ENCODE assay signal across 14 cellular contexts in the genomic region with DNA sequence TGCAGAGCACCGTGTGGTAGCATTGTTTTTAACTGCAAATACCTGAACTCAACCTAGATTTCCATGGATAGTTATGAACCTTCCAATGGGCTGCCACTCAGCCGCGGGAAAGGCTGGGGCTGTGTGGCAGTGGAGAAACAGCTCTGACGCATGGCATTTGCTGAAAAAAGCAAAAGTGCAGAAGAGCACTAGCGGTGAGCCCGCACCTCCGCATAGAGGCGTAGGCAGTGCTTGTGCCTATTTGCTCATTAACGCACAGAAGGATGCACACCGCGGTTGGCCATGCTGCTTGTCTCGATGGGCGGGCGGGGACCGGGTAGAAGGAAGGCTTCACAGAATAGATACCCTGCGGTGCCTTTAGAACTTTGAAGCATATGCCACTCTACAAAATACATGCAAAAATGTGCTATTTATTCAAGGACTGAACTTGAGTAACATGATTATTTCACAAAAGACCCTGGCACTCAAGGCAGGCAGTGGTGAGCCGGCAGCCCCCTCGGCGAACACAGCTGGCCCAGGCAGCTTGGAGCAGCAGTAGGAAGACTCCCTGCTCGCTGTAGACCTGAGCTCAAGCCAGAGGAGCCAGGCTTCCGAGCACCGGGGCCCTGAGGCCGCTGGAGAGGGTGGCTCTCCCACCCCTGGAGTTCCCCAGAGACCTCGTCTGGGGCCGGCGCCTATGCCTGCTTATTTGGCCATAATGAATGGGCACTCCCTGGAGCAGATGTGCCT.
DNase-seq lines count a peak whose midpoint lies in the region; ATAC-seq and TF ChIP-seq lines count a peak whose summit lies in the region.
"Had no signal": no experiment of that assay in that cellular context is flagged by ENCODE, and none has a peak within 500 bp of the region (broad histone marks: within the 10 kb centered on the region; RNA-seq: fewer than 3 reads in every experiment).

No MANE protein-coding gene starts in this region.

- H3K27ac Mint-ChIP-seq in activated naive CD8-positive, alpha-beta T cell treated with anti-CD3 and anti-CD28 coated beads, Interleukin-2, amount 10 ng/mL, durations not matched to agents 7 days and 5 days, result peak overlapping the region; percentile 66
- no peak overlapping the region for H3K27ac Mint-ChIP-seq in activated naive CD8-positive, alpha-beta T cell treated with anti-CD3 and anti-CD28 coated beads for 36 hours
- peak overlapping the region; percentile 62 for H3K27ac Mint-ChIP-seq in stimulated activated naive B cell treated with anti-CD40 and anti-IgM and Interleukin-4, amounts not matched to agents 10 μg/mL and 1 μg/mL and 100 μg/mL, for 72 hours
- no peak overlapping the region for H3K27ac Mint-ChIP-seq in natural killer cell treated with Interleukin-12 subunit alpha and Interleukin-12 subunit beta and Interleukin-15 and Interleukin-18, amount 100 ng/mL, for 72 hours
- H3K27ac Mint-ChIP-seq: CD8-positive, alpha-beta T cell had no signal

- no peaks in the 10 kb centered on the region for H3K27me3 Mint-ChIP-seq in activated naive CD8-positive, alpha-beta T cell treated with anti-CD3 and anti-CD28 coated beads, Interleukin-2, amount 10 ng/mL, durations not matched to agents 7 days and 5 days
- no peaks in the 10 kb centered on the region for H3K27me3 Mint-ChIP-seq in activated naive CD8-positive, alpha-beta T cell treated with anti-CD3 and anti-CD28 coated beads for 36 hours
- no peaks in the 10 kb centered on the region for H3K27me3 Mint-ChIP-seq in stimulated activated naive B cell treated with anti-CD40 and anti-IgM and Interleukin-4, amounts not matched to agents 10 μg/mL and 1 μg/mL and 100 μg/mL, for 72 hours
- no peaks in the 10 kb centered on the region for H3K27me3 Mint-ChIP-seq in natural killer cell treated with Interleukin-12 subunit alpha and Interleukin-12 subunit beta and Interleukin-15 and Interleukin-18, amount 100 ng/mL, for 72 hours

- CTCF ChIA-PET in RWPE1 (lab: Yijun Ruan, JAX), result interaction anchor here (1.0 kb wide), 1 partner anchor 13 kb away, joined by 3 read pairs; no protein-coding TSS in a partner anchor

- no peak for ATAC-seq in activated naive CD8-positive, alpha-beta T cell treated with anti-CD3 and anti-CD28 coated beads, Interleukin-2, amount 10 ng/mL, durations not matched to agents 7 days and 5 days (ENCODE audit: low read depth)
- ATAC-seq in stimulated activated naive B cell treated with anti-CD40 and anti-IgM and Interleukin-4, amounts not matched to agents 10 μg/mL and 1 μg/mL and 100 μg/mL, for 72 hours (replicated peaks), result no peak
- ATAC-seq in natural killer cell treated with Interleukin-12 subunit alpha and Interleukin-12 subunit beta and Interleukin-15 and Interleukin-18, amount 100 ng/mL, for 72 hours, result no peak

- DNase-seq in activated naive CD8-positive, alpha-beta T cell treated with anti-CD3 and anti-CD28 coated beads, Interleukin-2, amount 10 ng/mL, durations not matched to agents 7 days and 5 days, result no peak
- no peak for DNase-seq in activated naive CD8-positive, alpha-beta T cell treated with anti-CD3 and anti-CD28 coated beads for 36 hours
- DNase-seq in NCI-H1694 (lab: John Stamatoyannopoulos, UW), result peak; percentile 69
- DNase-seq in RWPE1 (ENCODE audit: low spot score), result no peak
- DNase-seq in stimulated activated naive B cell treated with anti-CD40 and anti-IgM and Interleukin-4, amounts not matched to agents 10 μg/mL and 1 μg/mL and 100 μg/mL, for 72 hours, result no peak
- no peak for DNase-seq in natural killer cell treated with Interleukin-12 subunit alpha and Interleukin-12 subunit beta and Interleukin-15 and Interleukin-18, amount 100 ng/mL, for 72 hours (ENCODE audit: low spot score)
- DNase-seq in UCSD-AML1 (lab: John Stamatoyannopoulos, UW; ENCODE audit: unreplicated experiment), result no peak
- no peak for DNase-seq in DMS114 treated with DMSO at 0.1 percent for 48 hours (lab: John Stamatoyannopoulos, UW; ENCODE audit: unreplicated experiment)
- DNase-seq: CD8-positive, alpha-beta T cell; dorsolateral prefrontal cortex; NCI-H1092; NCI-H446 treated with DMSO at 0.1 percent for 48 hours; trophoblast cell had no signal

- no peaks in the 10 kb centered on the region for H3K9me3 Mint-ChIP-seq in activated naive CD8-positive, alpha-beta T cell treated with anti-CD3 and anti-CD28 coated beads, Interleukin-2, amount 10 ng/mL, durations not matched to agents 7 days and 5 days
- no peaks in the 10 kb centered on the region for H3K9me3 Mint-ChIP-seq in activated naive CD8-positive, alpha-beta T cell treated with anti-CD3 and anti-CD28 coated beads for 36 hours
- H3K9me3 Mint-ChIP-seq in stimulated activated naive B cell treated with anti-CD40 and anti-IgM and Interleukin-4, amounts not matched to agents 10 μg/mL and 1 μg/mL and 100 μg/mL, for 72 hours, result no peaks in the 10 kb centered on the region
- no peaks in the 10 kb centered on the region for H3K9me3 Mint-ChIP-seq in natural killer cell treated with Interleukin-12 subunit alpha and Interleukin-12 subunit beta and Interleukin-15 and Interleukin-18, amount 100 ng/mL, for 72 hours
- H3K9me3 Mint-ChIP-seq: CD8-positive, alpha-beta T cell; stimulated activated effector memory CD8-positive, alpha-beta T cell treated with anti-CD3 and anti-CD28 coated beads, Interleukin-12 subunit alpha, Interleukin-12 subunit beta, amount 100 ng/mL, for 72 hours had no signal

- TF ChIP-seq CTCF in RWPE1 (conservative IDR thresholded peaks at IDR 0.05; ENCODE audit: low read depth), result no peak

- POLR2A ChIA-PET in activated naive CD8-positive, alpha-beta T cell treated with anti-CD3 and anti-CD28 coated beads, Interleukin-2, amount 10 ng/mL, durations not matched to agents 7 days and 5 days (lab: Charles Lee), result no interaction called here
- POLR2A ChIA-PET in RWPE1 (lab: Yijun Ruan, JAX; ENCODE audit: low non-redundant PET), result no interaction called here

- peak overlapping the region; percentile 39 for H3K27ac ChIP-seq in RWPE1
- H3K27ac ChIP-seq: dorsolateral prefrontal cortex had no signal

- peaks cover 39% of the 10 kb centered on the region for H3K4me1 Mint-ChIP-seq in activated naive CD8-positive, alpha-beta T cell treated with anti-CD3 and anti-CD28 coated beads, Interleukin-2, amount 10 ng/mL, durations not matched to agents 7 days and 5 days
- peaks cover 7% of the 10 kb centered on the region for H3K4me1 Mint-ChIP-seq in activated naive CD8-positive, alpha-beta T cell treated with anti-CD3 and anti-CD28 coated beads for 36 hours
- peaks cover 28 to 35% of the 10 kb centered on the region in 2 donors for H3K4me1 Mint-ChIP-seq in stimulated activated naive B cell treated with anti-CD40 and anti-IgM and Interleukin-4, amounts not matched to agents 10 μg/mL and 1 μg/mL and 100 μg/mL, for 72 hours
- peaks cover 0 to 7% of the 10 kb centered on the region in 2 donors for H3K4me1 Mint-ChIP-seq in natural killer cell treated with Interleukin-12 subunit alpha and Interleukin-12 subunit beta and Interleukin-15 and Interleukin-18, amount 100 ng/mL, for 72 hours (ENCODE audit: low read depth in 2 of 2)

- H3K36me3 Mint-ChIP-seq in activated naive CD8-positive, alpha-beta T cell treated with anti-CD3 and anti-CD28 coated beads, Interleukin-2, amount 10 ng/mL, durations not matched to agents 7 days and 5 days, result peaks cover 5% of the 10 kb centered on the region
- peaks cover 1% of the 10 kb centered on the region for H3K36me3 Mint-ChIP-seq in activated naive CD8-positive, alpha-beta T cell treated with anti-CD3 and anti-CD28 coated beads for 36 hours
- no peaks in the 10 kb centered on the region for H3K36me3 Mint-ChIP-seq in stimulated activated naive B cell treated with anti-CD40 and anti-IgM and Interleukin-4, amounts not matched to agents 10 μg/mL and 1 μg/mL and 100 μg/mL, for 72 hours
- no peaks in the 10 kb centered on the region for H3K36me3 Mint-ChIP-seq in natural killer cell treated with Interleukin-12 subunit alpha and Interleukin-12 subunit beta and Interleukin-15 and Interleukin-18, amount 100 ng/mL, for 72 hours
- H3K36me3 Mint-ChIP-seq: CD8-positive, alpha-beta T cell; stimulated activated effector memory CD8-positive, alpha-beta T cell treated with anti-CD3 and anti-CD28 coated beads, Interleukin-12 subunit alpha, Interleukin-12 subunit beta, amount 100 ng/mL, for 72 hours had no signal

- H3K4me3 Mint-ChIP-seq in activated naive CD8-positive, alpha-beta T cell treated with anti-CD3 and anti-CD28 coated beads, Interleukin-2, amount 10 ng/mL, durations not matched to agents 7 days and 5 days, result no peak overlapping the region
- H3K4me3 Mint-ChIP-seq in activated naive CD8-positive, alpha-beta T cell treated with anti-CD3 and anti-CD28 coated beads for 36 hours, result no peak overlapping the region
- no peak overlapping the region for H3K4me3 Mint-ChIP-seq in stimulated activated naive B cell treated with anti-CD40 and anti-IgM and Interleukin-4, amounts not matched to agents 10 μg/mL and 1 μg/mL and 100 μg/mL, for 72 hours
- no peak overlapping the region for H3K4me3 Mint-ChIP-seq in natural killer cell treated with Interleukin-12 subunit alpha and Interleukin-12 subunit beta and Interleukin-15 and Interleukin-18, amount 100 ng/mL, for 72 hours
- H3K4me3 Mint-ChIP-seq: CD8-positive, alpha-beta T cell; stimulated activated effector memory CD8-positive, alpha-beta T cell treated with anti-CD3 and anti-CD28 coated beads, Interleukin-12 subunit alpha, Interleukin-12 subunit beta, amount 100 ng/mL, for 72 hours had no signal

Comparison
In these comparisons a context has a peak if more than half of its experiments do, and no peak if none do; other contexts are left out.
1. H3K27ac Mint-ChIP-seq: peak in activated naive CD8-positive, alpha-beta T cell treated with anti-CD3 and anti-CD28 coated beads, Interleukin-2, amount 10 ng/mL, durations not matched to agents 7 days and 5 days (single experiment) and stimulated activated naive B cell treated with anti-CD40 and anti-IgM and Interleukin-4, amounts not matched to agents 10 μg/mL and 1 μg/mL and 100 μg/mL, for 72 hours (single experiment); none in activated naive CD8-positive, alpha-beta T cell treated with anti-CD3 and anti-CD28 coated beads for 36 hours (single experiment) and natural killer cell treated with Interleukin-12 subunit alpha and Interleukin-12 subunit beta and Interleukin-15 and Interleukin-18, amount 100 ng/mL, for 72 hours (0 of 2).